Comparison of ENCODE assay signal across 33 cellular contexts in the genomic region with DNA sequence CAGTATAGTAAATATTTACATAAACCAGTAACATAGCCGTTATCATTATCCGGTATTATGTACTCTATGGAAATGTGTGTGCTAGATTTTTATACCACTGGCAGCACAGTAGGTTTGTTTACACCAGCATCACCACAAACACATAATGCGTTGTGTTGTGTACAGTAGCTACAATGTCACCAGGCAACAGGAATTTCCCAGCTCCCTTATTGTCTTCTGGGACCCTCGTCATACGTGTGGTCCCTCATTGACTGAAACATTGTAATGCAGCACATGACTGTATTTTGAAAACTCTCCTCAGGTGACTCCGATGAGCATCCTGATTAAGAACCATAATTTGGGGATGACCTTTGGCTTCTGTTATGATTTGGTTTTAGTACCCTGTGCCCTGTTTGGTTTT. TPM values are rescaled to one million over a fixed set of nuclear protein-coding genes. Genes with fewer than 3 reads are reported as not detected.
A peak's percentile ranks its signal among the peaks of the same experiment; 100 is the strongest.
DNase-seq lines count a peak whose midpoint lies in the region; ATAC-seq, FAIRE-seq and TF ChIP-seq lines count a peak whose summit lies in the region.
"Had no signal": no experiment of that assay in that cellular context is flagged by ENCODE, and none has a peak within 500 bp of the region (broad histone marks: within the 10 kb centered on the region; RNA-seq: fewer than 3 reads in every experiment).

No MANE protein-coding gene starts in this region.

- peaks cover 18% of the 10 kb centered on the region for H3K79me1 ChIP-seq in trophoblast cell (ENCODE audit: low read length)

- H3K18ac ChIP-seq in trophoblast cell (ENCODE audit: low read length) = no peak overlapping the region

- no peak overlapping the region for H2AK5ac ChIP-seq in trophoblast cell (ENCODE audit: low read length)

- H3K27ac ChIP-seq in HepG2 (ENCODE audit: extremely low read length, insufficient read depth, low read length) (no peak overlapping the region), right lobe of liver (no peak overlapping the region), trophoblast cell (ENCODE audit: low read depth, low read length) (no peak overlapping the region)
- H3K27ac ChIP-seq: 22Rv1; A549; BLaER1; BLaER1 treated with 17β-estradiol and CSF1 and Interleukin-3, amounts not matched to agents 10 nM and 100 nM; C4-2B had no signal

- H2AFZ ChIP-seq in HepG2 (ENCODE audit: low read length) = no peak overlapping the region
- H2AFZ ChIP-seq in trophoblast cell (ENCODE audit: insufficient read depth, low read length, poor library complexity) = no peak overlapping the region

- no peak overlapping the region for H3K4ac ChIP-seq in trophoblast cell (ENCODE audit: low read depth, low read length)

- TF ChIP-seq CTCF in HepG2 (CRISPR knock-in tag; IDR thresholded peaks at IDR 0.05) (no peak), right lobe of liver (IDR thresholded peaks at IDR 0.05) (no peak), lower leg skin (IDR thresholded peaks at IDR 0.05) (no peak)

- H4K12ac ChIP-seq in trophoblast cell (ENCODE audit: low read depth, low read length) = no peak overlapping the region

- H3K9me3 ChIP-seq in HepG2 (ENCODE audit: low read length) (no peaks in the 10 kb centered on the region), right lobe of liver (no peaks in the 10 kb centered on the region), trophoblast cell (ENCODE audit: insufficient read depth, low read depth, low read length) (no peaks in the 10 kb centered on the region)
- H3K9me3 ChIP-seq: A549; BE2C; BLaER1; BLaER1 treated with 17β-estradiol and CSF1 and Interleukin-3, amounts not matched to agents 10 nM and 100 nM had no signal

- BruUV-seq in HepG2 (replicated peaks; lab: Mats Ljungman, UMichigan) = no TSS peak

- no peak overlapping the region for H3K14ac ChIP-seq in trophoblast cell (ENCODE audit: low read length)

- H3K27me3 ChIP-seq in HepG2 (ENCODE audit: control insufficient read depth in 1 of 2, insufficient read depth in 2 of 2, low read length in 2 of 2) (peaks cover 0 to 1% of the 10 kb centered on the region in 2 experiments; a peak in 2 of 5 replicates), right lobe of liver (no peaks in the 10 kb centered on the region), trophoblast cell (ENCODE audit: insufficient read depth, low read length) (no peaks in the 10 kb centered on the region)
- H3K27me3 ChIP-seq: BE2C; BLaER1; BLaER1 treated with 17β-estradiol and CSF1 and Interleukin-3, amounts not matched to agents 10 nM and 100 nM had no signal

- no peak for TF ChIP-seq RAD21 in HepG2 (CRISPR knock-in tag; IDR thresholded peaks at IDR 0.05)

- no peak overlapping the region for H4K91ac ChIP-seq in trophoblast cell (ENCODE audit: low read depth, low read length)

- no peaks in the 10 kb centered on the region for H3K79me2 ChIP-seq in HepG2 (ENCODE audit: insufficient read depth, low read length)
- no peaks in the 10 kb centered on the region for H3K79me2 ChIP-seq in trophoblast cell (ENCODE audit: control insufficient read depth, insufficient read depth, low read length, poor library complexity)

- TF ChIP-seq EP300 in HepG2 (IDR thresholded peaks at IDR 0.05; ENCODE audit: low read depth in 2 of 2, low read length in 2 of 2) (no peak), HepG2 (CRISPR knock-in tag; IDR thresholded peaks at IDR 0.05; ENCODE audit: borderline replicate concordance) (no peak)

- POLR2A ChIA-PET in HepG2 (lab: Yijun Ruan, JAX) = no interaction called here

- H3K4me2 ChIP-seq in HepG2 (ENCODE audit: low read depth, low read length) (no peak overlapping the region), trophoblast cell (ENCODE audit: low read length) (no peak overlapping the region)
- H3K4me2 ChIP-seq: A549; BLaER1; BLaER1 treated with 17β-estradiol and CSF1 and Interleukin-3, amounts not matched to agents 10 nM and 100 nM had no signal

- H2BK120ac ChIP-seq in trophoblast cell (ENCODE audit: insufficient read depth, low read length, poor library complexity) = no peak overlapping the region

- no peak overlapping the region for H2BK5ac ChIP-seq in trophoblast cell (ENCODE audit: low read depth, low read length, poor library complexity)

- in situ Hi-C loops in HepG2 (cut with HindIII; ENCODE audit: extremely low pct_ligation_motif_present, low pct_unique_long_range_greater_than_20kb) = no loop called here

- ATAC-seq in HepG2 (no peak), right lobe of liver (no peak)
- ATAC-seq: A549; CD8-positive, alpha-beta T cell had no signal

- no peak overlapping the region for H3K23ac ChIP-seq in trophoblast cell (ENCODE audit: low read length)

- no peak for FAIRE-seq in HepG2 (lab: Jason Lieb, UNC)
- FAIRE-seq: A204.1, A549, D721Med had no signal

- no peaks in the 10 kb centered on the region for H3K36me3 ChIP-seq in HepG2 (replicated peaks in 1 of 2; ENCODE audit: control insufficient read depth in 1 of 2, insufficient read depth in 2 of 2, low read length in 2 of 2)
- H3K36me3 ChIP-seq in right lobe of liver = no peaks in the 10 kb centered on the region
- H3K36me3 ChIP-seq in trophoblast cell (ENCODE audit: control insufficient read depth in 1 of 2, insufficient read depth in 2 of 2, low read length in 2 of 2) = peaks cover 31 to 41% of the 10 kb centered on the region in 2 experiments
- H3K36me3 ChIP-seq: BE2C had no signal

- no peaks in the 10 kb centered on the region for H3K4me1 ChIP-seq in HepG2 (ENCODE audit: insufficient read depth, low read length)
- no peaks in the 10 kb centered on the region for H3K4me1 ChIP-seq in right lobe of liver
- H3K4me1 ChIP-seq in trophoblast cell (ENCODE audit: control insufficient read depth in 1 of 2, insufficient read depth in 2 of 2, low read length in 2 of 2) = peaks cover 7 to 15% of the 10 kb centered on the region in 2 experiments
- H3K4me1 ChIP-seq: A549, BE2C, Caco-2 had no signal

- no peak overlapping the region for H2BK12ac ChIP-seq in trophoblast cell (ENCODE audit: low read length)

- TF ChIP-seq POLR2A in HepG2 (IDR thresholded peaks at IDR 0.05; ENCODE audit: insufficient read depth in 1 of 2, low read depth in 2 of 2, low read length in 2 of 2) (no peak), right lobe of liver (IDR thresholded peaks at IDR 0.05) (no peak), lower leg skin (IDR thresholded peaks at IDR 0.05) (no peak)

- H3K4me3 ChIP-seq in HepG2 (replicated peaks in 1 of 3; ENCODE audit: insufficient read depth in 1 of 3, low read depth in 2 of 3, low read length in 3 of 3) = no peak overlapping the region
- H3K4me3 ChIP-seq in right lobe of liver = no peak overlapping the region
- no peak overlapping the region for H3K4me3 ChIP-seq in trophoblast cell (ENCODE audit: low read depth, low read length)
- no peak overlapping the region for H3K4me3 ChIP-seq in lower leg skin (ENCODE audit: low read depth, poor library complexity, severe bottlenecking)
- H3K4me3 ChIP-seq: A549; BLaER1; BLaER1 treated with 17β-estradiol and CSF1 and Interleukin-3, amounts not matched to agents 10 nM and 100 nM had no signal

- H4K8ac ChIP-seq in trophoblast cell (ENCODE audit: low read depth, low read length) = no peak overlapping the region

- CTCF ChIA-PET in HepG2 (lab: Yijun Ruan, JAX; ENCODE audit: low intra/inter-chr PET ratio, low total read pairs) = no interaction called here

- H4K20me1 ChIP-seq in HepG2 (ENCODE audit: insufficient read depth, low read length) = no peaks in the 10 kb centered on the region
- H4K20me1 ChIP-seq: BLaER1; BLaER1 treated with 17β-estradiol and CSF1 and Interleukin-3, amounts not matched to agents 10 nM and 100 nM had no signal

- WGBS in HepG2 (ENCODE audit: low lambda C conversion rate) = 47% methylated on average over 6 of the region's 6 CpGs
- 92% methylated on average over 6 of the region's 6 CpGs for WGBS in right lobe of liver (ENCODE audit: insufficient coverage, low coverage, low lambda C conversion rate, missing lambda C conversion rate)
- WGBS in trophoblast cell (ENCODE audit: extremely low coverage, insufficient coverage, insufficient read length) = no CpG with 5 or more reads among the region's 6 CpGs
- WGBS in lower leg skin, 2 donors = 85 to 94% methylated on average over 6 of the region's 6 CpGs

- H3K9ac ChIP-seq in HepG2 (ENCODE audit: insufficient read depth, low read depth, low read length) = no peak overlapping the region
- no peak overlapping the region for H3K9ac ChIP-seq in trophoblast cell (ENCODE audit: low read length)
- H3K9ac ChIP-seq: BLaER1; BLaER1 treated with 17β-estradiol and CSF1 and Interleukin-3, amounts not matched to agents 10 nM and 100 nM had no signal

- no peak for DNase-seq in HepG2 (ENCODE audit: low spot score)
- DNase-seq in right lobe of liver = no peak
- peak; percentile 64 to 73 for DNase-seq in trophoblast cell
- no peak for DNase-seq in lower leg skin (ENCODE audit: low spot score in 2 of 2)
- DNase-seq: 8988T; ACHN; AML-193; BE2C; C1 segment of cervical spinal cord; Caco-2; Calu3; CD4-positive, alpha-beta memory T cell; CD4-positive, alpha-beta T cell; CD4-positive, CD25-positive, alpha-beta regulatory T cell; CD8-positive, alpha-beta memory T cell; CD8-positive, alpha-beta T cell; COR-L47; DMS 273 treated with DMSO at 0.1 percent for 48 hours; DMS153; DMS53; DMS79; DMS79 treated with DMSO at 0.1 percent for 48 hours; DND-41; EL had no signal

- intact Hi-C loops in HepG2 (cut with micrococcal nuclease; ENCODE audit: unreplicated experiment) = no loop called here
- intact Hi-C loops in right lobe of liver (cut with DNase I) = no loop called here
- intact Hi-C loops in lower leg skin (cut with DNase I; ENCODE audit: low total_unique reads) = no loop called here

RNA-seq across cellular contexts. Expression of gene EHD3, which starts 31.3 kb away (rescaled TPM):
- total RNA-seq in HepG2 (2016; rRNA removed; fragmentation: Illumina TruSeq; extraction: Trizol) (0.69 and 0.70 TPM in 2 replicates), right lobe of liver (10 to 100 TPM in 1 of 6 experiments, 1 to 10 TPM in 5; 4.0 to 10.6 (median 7.6) TPM), lower leg skin (1 to 10 TPM; 2.8 to 4.3 (median 3.5) TPM)
- total RNA-seq in HepG2 (2016; cell fraction: cytosol; rRNA removed; fragmentation: Illumina TruSeq; extraction: Trizol; ENCODE audit: low read depth) = 0.09 and 0.20 TPM in 2 replicates
- 0.58 and 0.71 TPM in 2 replicates for total RNA-seq in HepG2 (2016; cell fraction: insoluble cytoplasmic fraction; rRNA removed; fragmentation: Illumina TruSeq; extraction: Trizol)
- 0.37 and 0.52 TPM in 2 replicates for total RNA-seq in HepG2 (2016; cell fraction: membrane; rRNA removed; fragmentation: Illumina TruSeq; extraction: Trizol)
- total RNA-seq in HepG2 (2016; cell fraction: nucleus; rRNA removed; fragmentation: Illumina TruSeq; extraction: Trizol) = 0.40 and 0.47 TPM in 2 replicates
- polyA plus RNA-seq in HepG2 (2011; rRNA removed) = 0.20 and 0.27 TPM in 2 replicates
- 0.23 and 0.31 TPM in 2 replicates for polyA plus RNA-seq in HepG2 (2011; cell fraction: cytosol; rRNA removed)
- 0.18 and 0.23 TPM in 2 replicates for polyA plus RNA-seq in HepG2 (2011; cell fraction: nucleus; rRNA removed)
- polyA plus RNA-seq in HepG2 (2012) = 0.13 and 0.23 TPM in 2 replicates
- polyA plus RNA-seq in HepG2 (2016; cell fraction: cytosol; fragmentation: Illumina TruSeq; extraction: Trizol; ENCODE audit: low read depth) = 0.08 and 0.10 TPM in 2 replicates
- polyA plus RNA-seq in HepG2 (2016; cell fraction: insoluble cytoplasmic fraction; fragmentation: Illumina TruSeq; extraction: Trizol; ENCODE audit: low read depth) = 0.62 and 0.74 TPM in 2 replicates
- 0.17 and 0.27 TPM in 2 replicates for polyA plus RNA-seq in HepG2 (2016; cell fraction: membrane; fragmentation: Illumina TruSeq; extraction: Trizol; ENCODE audit: low read depth)
- polyA plus RNA-seq in HepG2 (2016; cell fraction: nucleus; fragmentation: Illumina TruSeq; extraction: Trizol; ENCODE audit: insufficient read depth, low read depth) = 0.48 and 0.56 TPM in 2 replicates
- polyA minus RNA-seq in HepG2 (2011; rRNA and poly(A)+ RNA removed; ENCODE audit: low replicate concordance) = 0.05 and 0.70 TPM in 2 replicates
- 0.30 TPM in 1 of 2 replicates, not detected in the other for polyA minus RNA-seq in HepG2 (2011; cell fraction: cytosol; rRNA and poly(A)+ RNA removed)
- 0.26 and 0.50 TPM in 2 replicates for polyA minus RNA-seq in HepG2 (2011; cell fraction: nucleus; rRNA and poly(A)+ RNA removed)
- polyA plus RNA-seq in trophoblast cell (2013) = 26.5 and 29.5 TPM in 2 replicates
- total RNA-seq: Caco-2 had no signal

RNA-seq across cellular contexts. Expression of gene CAPN14, which starts 47.9 kb away (rescaled TPM):
- total RNA-seq in HepG2 (2016; rRNA removed; fragmentation: Illumina TruSeq; extraction: Trizol) (not detected in 2 replicates), right lobe of liver (under 1 TPM in 1 of 6 experiments, not detected in 5; 0.12 TPM), lower leg skin (1 to 10 TPM in 1 of 4 donors, under 1 TPM in 3; 0.13 to 1.3 (median 0.54) TPM)
- total RNA-seq in HepG2 (2016; cell fraction: cytosol; rRNA removed; fragmentation: Illumina TruSeq; extraction: Trizol; ENCODE audit: low read depth) = not detected in 2 replicates
- not detected in 2 replicates for total RNA-seq in HepG2 (2016; cell fraction: insoluble cytoplasmic fraction; rRNA removed; fragmentation: Illumina TruSeq; extraction: Trizol)
- not detected in 2 replicates for total RNA-seq in HepG2 (2016; cell fraction: membrane; rRNA removed; fragmentation: Illumina TruSeq; extraction: Trizol)
- not detected in 2 replicates for total RNA-seq in HepG2 (2016; cell fraction: nucleus; rRNA removed; fragmentation: Illumina TruSeq; extraction: Trizol)
- polyA plus RNA-seq in HepG2 (2011; rRNA removed) = not detected in 2 replicates
- polyA plus RNA-seq in HepG2 (2011; cell fraction: cytosol; rRNA removed) = not detected in 2 replicates
- polyA plus RNA-seq in HepG2 (2011; cell fraction: nucleus; rRNA removed) = not detected in 2 replicates
- polyA plus RNA-seq in HepG2 (2012) = not detected in 2 replicates
- polyA plus RNA-seq in HepG2 (2016; cell fraction: cytosol; fragmentation: Illumina TruSeq; extraction: Trizol; ENCODE audit: low read depth) = not detected in 2 replicates
- not detected in 2 replicates for polyA plus RNA-seq in HepG2 (2016; cell fraction: insoluble cytoplasmic fraction; fragmentation: Illumina TruSeq; extraction: Trizol; ENCODE audit: low read depth)
- polyA plus RNA-seq in HepG2 (2016; cell fraction: membrane; fragmentation: Illumina TruSeq; extraction: Trizol; ENCODE audit: low read depth) = not detected in 2 replicates
- not detected in 2 replicates for polyA plus RNA-seq in HepG2 (2016; cell fraction: nucleus; fragmentation: Illumina TruSeq; extraction: Trizol; ENCODE audit: insufficient read depth, low read depth)
- polyA minus RNA-seq in HepG2 (2011; rRNA and poly(A)+ RNA removed; ENCODE audit: low replicate concordance) = not detected in 2 replicates
- not detected in 2 replicates for polyA minus RNA-seq in HepG2 (2011; cell fraction: cytosol; rRNA and poly(A)+ RNA removed)
- not detected in 2 replicates for polyA minus RNA-seq in HepG2 (2011; cell fraction: nucleus; rRNA and poly(A)+ RNA removed)
- 0.64 and 0.81 TPM in 2 replicates for polyA plus RNA-seq in trophoblast cell (2013)
- total RNA-seq: A172 had no signal
- polyA plus RNA-seq: CD14-positive monocyte had no signal

Comparison
In these comparisons a context has a peak if more than half of its experiments do, and no peak if none do; other contexts are left out.
1. DNase-seq: peak in trophoblast cell (2 of 2); none in HepG2 (single experiment), right lobe of liver (0 of 3) and lower leg skin (0 of 2).